ENCODE assay signal across 1 cellular context in genomic region chr19:29923653-29924052, GRCh38.
TF ChIP-seq lines count a peak whose summit lies in the region.

No MANE protein-coding gene starts in this region.

TF ChIP-seq in WTC11, 78 proteins besides CTCF, POLR2A, EP300 and RAD21 (continued from another document):
- no peak for TF ChIP-seq FOXP1 (CRISPR knock-in tag; IDR thresholded peaks at IDR 0.05; ENCODE audit: borderline replicate concordance)
- no peak for TF ChIP-seq SOX15 (CRISPR knock-in tag; IDR thresholded peaks at IDR 0.05)
- TF ChIP-seq, protein P1, sequence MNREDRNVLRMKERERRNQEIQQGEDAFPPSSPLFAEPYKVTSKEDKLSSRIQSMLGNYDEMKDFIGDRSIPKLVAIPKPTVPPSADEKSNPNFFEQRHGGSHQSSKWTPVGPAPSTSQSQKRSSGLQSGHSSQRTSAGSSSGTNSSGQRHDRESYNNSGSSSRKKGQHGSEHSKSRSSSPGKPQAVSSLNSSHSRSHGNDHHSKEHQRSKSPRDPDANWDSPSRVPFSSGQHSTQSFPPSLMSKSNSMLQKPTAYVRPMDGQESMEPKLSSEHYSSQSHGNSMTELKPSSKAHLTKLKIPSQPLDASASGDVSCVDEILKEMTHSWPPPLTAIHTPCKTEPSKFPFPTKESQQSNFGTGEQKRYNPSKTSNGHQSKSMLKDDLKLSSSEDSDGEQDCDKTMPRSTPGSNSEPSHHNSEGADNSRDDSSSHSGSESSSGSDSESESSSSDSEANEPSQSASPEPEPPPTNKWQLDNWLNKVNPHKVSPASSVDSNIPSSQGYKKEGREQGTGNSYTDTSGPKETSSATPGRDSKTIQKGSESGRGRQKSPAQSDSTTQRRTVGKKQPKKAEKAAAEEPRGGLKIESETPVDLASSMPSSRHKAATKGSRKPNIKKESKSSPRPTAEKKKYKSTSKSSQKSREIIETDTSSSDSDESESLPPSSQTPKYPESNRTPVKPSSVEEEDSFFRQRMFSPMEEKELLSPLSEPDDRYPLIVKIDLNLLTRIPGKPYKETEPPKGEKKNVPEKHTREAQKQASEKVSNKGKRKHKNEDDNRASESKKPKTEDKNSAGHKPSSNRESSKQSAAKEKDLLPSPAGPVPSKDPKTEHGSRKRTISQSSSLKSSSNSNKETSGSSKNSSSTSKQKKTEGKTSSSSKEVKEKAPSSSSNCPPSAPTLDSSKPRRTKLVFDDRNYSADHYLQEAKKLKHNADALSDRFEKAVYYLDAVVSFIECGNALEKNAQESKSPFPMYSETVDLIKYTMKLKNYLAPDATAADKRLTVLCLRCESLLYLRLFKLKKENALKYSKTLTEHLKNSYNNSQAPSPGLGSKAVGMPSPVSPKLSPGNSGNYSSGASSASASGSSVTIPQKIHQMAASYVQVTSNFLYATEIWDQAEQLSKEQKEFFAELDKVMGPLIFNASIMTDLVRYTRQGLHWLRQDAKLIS (CRISPR knock-in tag; IDR thresholded peaks at IDR 0.05; ENCODE audit: borderline replicate concordance), result no peak
- no peak for TF ChIP-seq PREB (CRISPR knock-in tag; IDR thresholded peaks at IDR 0.05; ENCODE audit: borderline replicate concordance)
- no peak for TF ChIP-seq ZNF425 (CRISPR knock-in tag; conservative IDR thresholded peaks at IDR 0.05)
- TF ChIP-seq ZNF219 (CRISPR knock-in tag; IDR thresholded peaks at IDR 0.05; ENCODE audit: borderline replicate concordance), result no peak
TF ChIP-seq in WTC11: peak in this region for 0.
